26 cellular contexts compared by ENCODE assay signal in the genomic region with DNA sequence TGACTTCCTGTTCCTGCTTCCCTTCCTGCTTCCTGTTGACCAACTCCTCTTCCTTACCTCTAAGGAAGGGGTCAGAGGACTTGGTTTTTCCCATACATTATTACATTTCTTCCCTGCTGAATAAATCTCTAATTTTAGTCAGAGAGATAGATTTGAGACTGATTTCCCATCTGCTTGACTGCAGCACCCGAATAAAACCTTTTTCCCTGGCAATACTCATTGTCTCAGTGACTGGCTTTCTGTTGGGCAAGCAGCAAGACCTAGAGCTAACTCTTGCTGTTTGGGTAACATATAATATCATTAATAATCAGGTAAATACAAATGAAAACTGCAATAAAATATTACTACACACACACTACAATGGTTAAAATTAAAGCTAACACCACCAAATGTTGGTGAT.
"Had no signal": no experiment of that assay in that cellular context is flagged by ENCODE, and none has a peak within 500 bp of the region (broad histone marks: within the 10 kb centered on the region; RNA-seq: fewer than 3 reads in every experiment).

No MANE protein-coding gene starts in this region.

- DNase-seq: Karpas-422, KG1, MG63, NCI-H1092, NCI-H1105 treated with DMSO at 0.1 percent for 48 hours, NCI-H1417 treated with DMSO at 0.1 percent for 48 hours, NCI-H146, NCI-H1694 treated with DMSO at 0.1 percent for 48 hours, NCI-H1930, NCI-H2081, NCI-H2171, NCI-H226, NCI-H446, NCI-H510A, NCI-H524 treated with DMSO at 0.1 percent for 48 hours, NCI-H69, NCI-H774, OCI-M1, PC-9, Peyer's patch, Right ventricle myocardium superior, RPMI8226, SIG-M5 had no signal

- H3K9me3 ChIP-seq: MG63, SJSA1 had no signal

- H3K27me3 ChIP-seq: MG63, Peyer's patch, SJSA1 had no signal

- H3K4me3 ChIP-seq: MG63, PC-9, Peyer's patch, SJSA1, SK-N-MC had no signal

- H3K36me3 ChIP-seq: MG63, Peyer's patch, SJSA1 had no signal

- H3K4me2 ChIP-seq: PC-9 had no signal

- H3K4me1 ChIP-seq: Peyer's patch, SJSA1 had no signal

- H3K27ac ChIP-seq: HL-60, PC-9, Peyer's patch, SJSA1, SK-N-MC had no signal

- H2AFZ ChIP-seq: PC-9 had no signal
